ENCODE assay signal across 8 cellular contexts in the genomic region with DNA sequence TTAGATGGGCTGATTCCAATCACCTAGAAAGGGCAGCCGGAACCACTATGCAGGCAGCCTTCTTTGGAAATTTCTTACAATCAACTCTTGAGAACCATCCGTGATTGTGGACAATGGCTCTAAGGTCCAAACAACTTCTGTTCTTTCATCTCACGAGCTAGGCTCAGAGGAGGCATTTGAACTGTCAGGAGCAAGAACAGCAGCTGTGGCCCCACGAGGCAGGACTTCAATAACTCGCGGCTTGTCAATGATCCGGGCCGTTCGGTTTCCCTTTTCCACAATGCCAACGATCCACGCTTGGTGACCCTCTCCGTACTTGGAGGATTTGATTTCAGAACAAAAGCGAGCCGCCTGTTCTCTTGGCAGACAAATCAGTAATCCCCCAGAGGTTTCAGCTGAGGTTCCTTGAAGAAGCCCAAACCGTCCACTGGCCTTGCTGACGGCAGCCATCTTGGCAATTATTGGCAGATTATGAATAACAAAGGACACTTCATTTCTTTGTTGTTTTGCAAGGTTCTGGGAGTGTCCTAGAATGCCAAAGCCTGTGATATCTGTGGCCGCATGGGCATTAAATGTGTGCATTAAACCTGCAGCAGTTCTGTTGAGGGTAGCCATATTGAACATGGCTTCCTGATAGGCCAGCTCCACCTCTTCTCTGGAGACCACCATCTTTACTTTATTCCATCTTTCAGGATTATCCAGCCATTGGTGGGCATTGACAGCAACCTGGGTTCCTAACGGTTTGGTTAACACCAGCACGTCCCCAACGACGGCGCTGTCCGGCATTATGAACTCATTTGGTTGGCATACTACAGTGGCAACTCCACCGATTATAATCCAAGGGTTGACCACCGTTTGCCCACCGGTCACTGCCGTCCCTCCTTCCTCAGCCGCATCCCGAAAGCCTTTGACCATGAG. TPM values are rescaled to one million over a fixed set of nuclear protein-coding genes. Genes with fewer than 3 reads are reported as not detected.
A peak's percentile ranks its signal among the peaks of the same experiment; 100 is the strongest.
DNase-seq lines count a peak whose midpoint lies in the region; ATAC-seq, FAIRE-seq and TF ChIP-seq lines count a peak whose summit lies in the region.

No MANE protein-coding gene starts in this region.

- H3K4me1 ChIP-seq in muscle layer of colon (ENCODE audit: insufficient read depth, low read length): peaks cover 23% of the 10 kb centered on the region

- H3K36me3 ChIP-seq in bronchial epithelial cell (ENCODE audit: control insufficient read depth, insufficient read depth, low read length): peaks cover 2% of the 10 kb centered on the region
- H3K36me3 ChIP-seq in muscle layer of colon (ENCODE audit: insufficient read depth, low read length): peaks cover 13% of the 10 kb centered on the region

- in situ Hi-C loops in G401 (cut with HindIII; ENCODE audit: low sequenced_read_pairs): no loop called here

- POLR2A ChIA-PET in AG04449 (lab: Yijun Ruan, JAX): interaction anchor here (0.5 to 1.6 kb wide), 6 partner anchors 12 to 91 kb away, joined by 3 to 5 read pairs (median 4); partner anchors contain the start of genes DCTPP1 and ZNF747

- DNase-seq in AG04449 (ENCODE audit: low read depth, low spot score) (no peak), bronchial epithelial cell (ENCODE audit: low read depth) (no peak), G401 (ENCODE audit: low spot score) (no peak), NOMO-1 treated with DMSO at 0.1 percent for 48 hours (lab: John Stamatoyannopoulos, UW; ENCODE audit: unreplicated experiment) (no peak)

- H3K9me3 ChIP-seq in muscle layer of colon (ENCODE audit: low read length): no peaks in the 10 kb centered on the region

- CTCF ChIA-PET in AG04449 (lab: Yijun Ruan, JAX): interaction anchor here (0.9 to 6.3 kb wide), 10 partner anchors 9 to 188 kb away, joined by 3 to 43 read pairs (median 4); partner anchors contain the start of gene DCTPP1

- FAIRE-seq in bronchial epithelial cell (lab: Jason Lieb, UNC): no peak

- ATAC-seq in HG03025 (IDR thresholded peaks at IDR 0.05; ENCODE audit: low FRiP score, unreplicated experiment): peak; percentile 16
- ATAC-seq in HG03442 (IDR thresholded peaks at IDR 0.05; ENCODE audit: unreplicated experiment): no peak
- no peak for ATAC-seq in GM18907 (IDR thresholded peaks at IDR 0.05; ENCODE audit: unreplicated experiment)

- no peaks in the 10 kb centered on the region for H3K27me3 ChIP-seq in bronchial epithelial cell (ENCODE audit: control insufficient read depth, insufficient read depth, low read length)
- H3K27me3 ChIP-seq in muscle layer of colon (ENCODE audit: control insufficient read depth in 1 of 2, insufficient read depth in 2 of 2, low read length in 2 of 2): no peaks in the 10 kb centered on the region

- TF ChIP-seq CTCF in AG04449 (IDR thresholded peaks at IDR 0.05; ENCODE audit: insufficient read depth, low read length, missing control alignments) (no peak), bronchial epithelial cell (IDR thresholded peaks at IDR 0.05; ENCODE audit: insufficient read depth, low read length, severe bottlenecking) (no peak)

- H3K27ac ChIP-seq in muscle layer of colon (ENCODE audit: low read depth, low read length): peak overlapping the region; percentile 90

- peak overlapping the region; percentile 67 for H3K9ac ChIP-seq in muscle layer of colon (ENCODE audit: low read length)

- H3K4me3 ChIP-seq in AG04449 (ENCODE audit: low read depth, low read length): peak overlapping the region; percentile 85
- H3K4me3 ChIP-seq in bronchial epithelial cell (ENCODE audit: low read depth, low read length): peak overlapping the region; percentile 61
- H3K4me3 ChIP-seq in muscle layer of colon (ENCODE audit: low read depth in 1 of 2, low read length in 2 of 2): peak overlapping the region; percentile 92 to 96

RNA-seq across cellular contexts. Expression of gene SEPHS2, which starts 1.2 kb away (rescaled TPM):
- 17.4 and 32.9 TPM in 2 replicates for total RNA-seq in bronchial epithelial cell
- total RNA-seq in G401 (2014; rRNA removed; shearing (Covaris generic)): 64.0 and 83.6 TPM in 2 replicates

RNA-seq across cellular contexts. Expression of gene DCTPP1, which starts 14.7 kb away (rescaled TPM):
- total RNA-seq in bronchial epithelial cell: 11.5 and 30.3 TPM in 2 replicates
- total RNA-seq in G401 (2014; rRNA removed; shearing (Covaris generic)): 92.0 and 127 TPM in 2 replicates

RNA-seq across cellular contexts. Expression of gene ITGAL, which starts 28.1 kb away (rescaled TPM):
- total RNA-seq in bronchial epithelial cell: not detected in 2 replicates
- total RNA-seq in G401 (2014; rRNA removed; shearing (Covaris generic)): not detected in 2 replicates

RNA-seq across cellular contexts. Expression of gene ZNF771, which starts 37.1 kb away (rescaled TPM):
- 5.0 and 10.0 TPM in 2 replicates for total RNA-seq in bronchial epithelial cell
- total RNA-seq in G401 (2014; rRNA removed; shearing (Covaris generic)): 31.6 and 41.2 TPM in 2 replicates

RNA-seq across cellular contexts. Expression of gene ZNF48, which starts 49.3 kb away (rescaled TPM):
- 11.4 and 12.9 TPM in 2 replicates for total RNA-seq in bronchial epithelial cell
- 30.4 and 41.8 TPM in 2 replicates for total RNA-seq in G401 (2014; rRNA removed; shearing (Covaris generic))
